Comparison of ENCODE assay signal across 22 cellular contexts in genomic region chr15:39597336-39597735, GRCh38. TPM values are rescaled to one million over a fixed set of nuclear protein-coding genes. Genes with fewer than 3 reads are reported as not detected.
A peak's percentile ranks its signal among the peaks of the same experiment; 100 is the strongest.
DNase-seq lines count a peak whose midpoint lies in the region; ATAC-seq, FAIRE-seq and TF ChIP-seq lines count a peak whose summit lies in the region.
"Had no signal": no experiment of that assay in that cellular context is flagged by ENCODE, and none has a peak within 500 bp of the region (broad histone marks: within the 10 kb centered on the region; RNA-seq: fewer than 3 reads in every experiment).

No MANE protein-coding gene starts in this region.

- in situ Hi-C loops in transverse colon (cut with MboI; ENCODE audit: low pct_ligation_motif_present in 1 of 4, low pct_unique_long_range_greater_than_20kb in 1 of 4, low sequenced_read_pairs in 3 of 4) = loop anchor here in 3 of 4 donors (25.0 kb wide), 2 partner anchors 165 to 885 kb away; no protein-coding TSS in a partner anchor

- no peak for TF ChIP-seq POLR2A in transverse colon (IDR thresholded peaks at IDR 0.05)

- no peak for FAIRE-seq in bronchial epithelial cell (lab: Jason Lieb, UNC)
- FAIRE-seq: A204.1 had no signal

- H3K27ac ChIP-seq in left lung (no peak overlapping the region), transverse colon (peak overlapping the region; percentile 76 to 86 (median 82))
- H3K27ac ChIP-seq: BLaER1 treated with 17β-estradiol and CSF1 and Interleukin-3, amounts not matched to agents 10 nM and 100 nM had no signal

- H3K4me3 ChIP-seq in bronchial epithelial cell (ENCODE audit: low read depth, low read length) = no peak overlapping the region
- H3K4me3 ChIP-seq in left lung = no peak overlapping the region
- H3K4me3 ChIP-seq in transverse colon = no peak overlapping the region
- H3K4me3 ChIP-seq: BLaER1 treated with 17β-estradiol and CSF1 and Interleukin-3, amounts not matched to agents 10 nM and 100 nM; HAP-1; SJSA1 had no signal

- DNase-seq in GM04503 (ENCODE audit: low read depth) (peak; percentile 73), bronchial epithelial cell (ENCODE audit: low read depth) (peak; percentile 59), left lung (no peak), transverse colon (no peak), NCI-H1092 treated with DMSO at 0.1 percent for 48 hours (lab: John Stamatoyannopoulos, UW) (no peak), SKM-1 (lab: John Stamatoyannopoulos, UW; ENCODE audit: unreplicated experiment) (no peak)
- DNase-seq: CD4-positive, alpha-beta T cell; GOT3; KG1; MM.1S; NCI-H1417 treated with DMSO at 0.1 percent for 48 hours; NCI-H187 treated with DMSO at 0.1 percent for 48 hours; NCI-H2171 treated with DMSO at 0.1 percent for 48 hours; NCI-H345; NCI-H524; NCI-H748 treated with DMSO at 0.1 percent for 48 hours had no signal

- TF ChIP-seq CTCF in bronchial epithelial cell (IDR thresholded peaks at IDR 0.05; ENCODE audit: insufficient read depth, low read length, severe bottlenecking) = no peak
- TF ChIP-seq CTCF in left lung (IDR thresholded peaks at IDR 0.05) = no peak
- TF ChIP-seq CTCF in transverse colon (IDR thresholded peaks at IDR 0.05) = no peak

- no peaks in the 10 kb centered on the region for H3K9me3 ChIP-seq in left lung
- H3K9me3 ChIP-seq in transverse colon = no peaks in the 10 kb centered on the region
- H3K9me3 ChIP-seq: BLaER1 treated with 17β-estradiol and CSF1 and Interleukin-3, amounts not matched to agents 10 nM and 100 nM; HAP-1; SJSA1 had no signal

- WGBS in transverse colon (ENCODE audit: low coverage in 1 of 2), 2 donors = 59 to 66% methylated on average over 2 of the region's 2 CpGs

- peak; percentile 4 for ATAC-seq in left lung
- ATAC-seq in GM18517 (IDR thresholded peaks at IDR 0.05; ENCODE audit: unreplicated experiment) = no peak
- ATAC-seq: Right ventricle myocardium inferior had no signal

- H3K27me3 ChIP-seq in bronchial epithelial cell (ENCODE audit: control insufficient read depth, insufficient read depth, low read length) (no peaks in the 10 kb centered on the region), left lung (no peaks in the 10 kb centered on the region), transverse colon (no peaks in the 10 kb centered on the region)
- H3K27me3 ChIP-seq: BLaER1 treated with 17β-estradiol and CSF1 and Interleukin-3, amounts not matched to agents 10 nM and 100 nM; SJSA1 had no signal

- H3K36me3 ChIP-seq in bronchial epithelial cell (ENCODE audit: control insufficient read depth, insufficient read depth, low read length) (peaks cover 21% of the 10 kb centered on the region), left lung (peaks cover 0 to 38% of the 10 kb centered on the region in 2 donors), transverse colon (peaks cover 0 to 32% (median 11%) of the 10 kb centered on the region in 4 donors)

- TF ChIP-seq EP300 in transverse colon (IDR thresholded peaks at IDR 0.05; ENCODE audit: low read depth) = no peak

- H3K4me1 ChIP-seq in left lung (no peaks in the 10 kb centered on the region), transverse colon (peaks cover 9 to 72% (median 48%) of the 10 kb centered on the region in 4 donors)

- intact Hi-C loops in left lung (cut with DNase I) = no loop called here
- intact Hi-C loops in transverse colon (cut with DNase I; ENCODE audit: low total_unique reads) = no loop called here

RNA-seq across cellular contexts. Expression of gene THBS1, which starts 16.5 kb away (rescaled TPM):
- total RNA-seq in bronchial epithelial cell (37.8 and 162 TPM in 2 replicates), left lung (100 to 1,000 TPM; 498 to 570 TPM), transverse colon (100 to 1,000 TPM; 197 to 753 (median 410) TPM)

Comparison
In these comparisons a context has a peak if more than half of its experiments do, and no peak if none do; other contexts are left out.
1. DNase-seq: peak in GM04503 (single experiment) and bronchial epithelial cell (single experiment); none in left lung (0 of 2), transverse colon (single experiment), NCI-H1092 treated with DMSO at 0.1 percent for 48 hours (single experiment) and SKM-1 (single experiment).
2. H3K27ac ChIP-seq: peak in transverse colon (4 of 4); none in left lung (0 of 2).